In genomic region chr2:142710336-142710735, GRCh38 we compare ENCODE assay signal across 22 cellular contexts.
A peak's percentile ranks its signal among the peaks of the same experiment; 100 is the strongest.
DNase-seq lines count a peak whose midpoint lies in the region; ATAC-seq, FAIRE-seq and TF ChIP-seq lines count a peak whose summit lies in the region.
"Had no signal": no experiment of that assay in that cellular context is flagged by ENCODE, and none has a peak within 500 bp of the region (broad histone marks: within the 10 kb centered on the region; RNA-seq: fewer than 3 reads in every experiment).

No MANE protein-coding gene starts in this region.

- ATAC-seq in HepG2: no peak
- ATAC-seq in right lobe of liver: no peak
- ATAC-seq: A549 had no signal

- TF ChIP-seq RAD21 in HepG2 (CRISPR knock-in tag; IDR thresholded peaks at IDR 0.05): no peak

- TF ChIP-seq EP300 in HepG2 (IDR thresholded peaks at IDR 0.05; ENCODE audit: low read depth in 2 of 2, low read length in 2 of 2) (no peak), HepG2 (CRISPR knock-in tag; IDR thresholded peaks at IDR 0.05; ENCODE audit: borderline replicate concordance) (no peak)

- H3K36me3 ChIP-seq in HepG2 (replicated peaks in 1 of 2; ENCODE audit: control insufficient read depth in 1 of 2, insufficient read depth in 2 of 2, low read length in 2 of 2) (no peaks in the 10 kb centered on the region), right lobe of liver (no peaks in the 10 kb centered on the region), BE2C (no peaks in the 10 kb centered on the region), vagina (no peaks in the 10 kb centered on the region)
- H3K36me3 ChIP-seq: HAP-1 had no signal

- BruUV-seq in HepG2 (replicated peaks; lab: Mats Ljungman, UMichigan): no TSS peak

- in situ Hi-C loops in HepG2 (cut with HindIII; ENCODE audit: extremely low pct_ligation_motif_present, low pct_unique_long_range_greater_than_20kb): no loop called here

- H2AFZ ChIP-seq in HepG2 (ENCODE audit: low read length): no peak overlapping the region

- CTCF ChIA-PET in HepG2 (lab: Yijun Ruan, JAX; ENCODE audit: low intra/inter-chr PET ratio, low total read pairs): no interaction called here

- H3K79me2 ChIP-seq in HepG2 (ENCODE audit: insufficient read depth, low read length): no peaks in the 10 kb centered on the region

- H3K9ac ChIP-seq in HepG2 (ENCODE audit: insufficient read depth, low read depth, low read length): no peak overlapping the region

- DNase-seq in HepG2 (ENCODE audit: low spot score) (no peak), right lobe of liver (no peak), amniotic epithelial cell (ENCODE audit: low read depth) (peak; percentile 48), fibroblast of peridontal ligament (ENCODE audit: extremely low read depth) (peak; percentile 14), BE2C (no peak), vagina (ENCODE audit: extremely low spot score in 2 of 2) (no peak), occipital lobe (lab: John Stamatoyannopoulos, UW) (no peak)
- DNase-seq: 8988T; ACHN; AML-193; C1 segment of cervical spinal cord; Calu3; CD4-positive, alpha-beta memory T cell; COR-L47; DMS53; DMS79 treated with DMSO at 0.1 percent for 48 hours; GF-D8; GOT3; HFFc6 had no signal

- H3K4me3 ChIP-seq in HepG2 (replicated peaks in 1 of 3; ENCODE audit: insufficient read depth in 1 of 3, low read depth in 2 of 3, low read length in 3 of 3) (no peak overlapping the region), right lobe of liver (no peak overlapping the region), BE2C (ENCODE audit: low read depth, low read length) (no peak overlapping the region), vagina (no peak overlapping the region)
- H3K4me3 ChIP-seq: A549, HAP-1 had no signal

- H3K27ac ChIP-seq in HepG2 (ENCODE audit: extremely low read length, insufficient read depth, low read length) (no peak overlapping the region), right lobe of liver (no peak overlapping the region), vagina (no peak overlapping the region)
- H3K27ac ChIP-seq: A549 had no signal

- TF ChIP-seq POLR2A in HepG2 (IDR thresholded peaks at IDR 0.05; ENCODE audit: insufficient read depth in 1 of 2, low read depth in 2 of 2, low read length in 2 of 2) (no peak), right lobe of liver (IDR thresholded peaks at IDR 0.05) (no peak), vagina (IDR thresholded peaks at IDR 0.05) (no peak)

- 0% methylated on average over 1 of the region's 1 CpG for WGBS in HepG2 (ENCODE audit: low lambda C conversion rate)
- WGBS in right lobe of liver (ENCODE audit: insufficient coverage, low coverage, low lambda C conversion rate, missing lambda C conversion rate): 36% methylated on average over 1 of the region's 1 CpG

- POLR2A ChIA-PET in HepG2 (lab: Yijun Ruan, JAX): no interaction called here

- TF ChIP-seq CTCF in HepG2 (CRISPR knock-in tag; IDR thresholded peaks at IDR 0.05) (no peak), right lobe of liver (IDR thresholded peaks at IDR 0.05) (no peak), BE2C (IDR thresholded peaks at IDR 0.05; ENCODE audit: low read depth, low read length) (no peak), vagina (IDR thresholded peaks at IDR 0.05) (no peak)

- no peaks in the 10 kb centered on the region for H3K9me3 ChIP-seq in HepG2 (ENCODE audit: low read length)
- H3K9me3 ChIP-seq in right lobe of liver: no peaks in the 10 kb centered on the region
- H3K9me3 ChIP-seq in BE2C: no peaks in the 10 kb centered on the region
- no peaks in the 10 kb centered on the region for H3K9me3 ChIP-seq in vagina
- H3K9me3 ChIP-seq: A549, HAP-1 had no signal

- intact Hi-C loops in HepG2 (cut with micrococcal nuclease; ENCODE audit: unreplicated experiment) (no loop called here), right lobe of liver (cut with DNase I) (no loop called here), vagina (cut with DNase I) (no loop called here)

- no peaks in the 10 kb centered on the region for H4K20me1 ChIP-seq in HepG2 (ENCODE audit: insufficient read depth, low read length)

- no peak overlapping the region for H3K4me2 ChIP-seq in HepG2 (ENCODE audit: low read depth, low read length)
- H3K4me2 ChIP-seq: A549 had no signal

- H3K4me1 ChIP-seq in HepG2 (ENCODE audit: insufficient read depth, low read length) (no peaks in the 10 kb centered on the region), right lobe of liver (no peaks in the 10 kb centered on the region), BE2C (no peaks in the 10 kb centered on the region), vagina (no peaks in the 10 kb centered on the region)
- H3K4me1 ChIP-seq: A549, HAP-1 had no signal

- H3K27me3 ChIP-seq in HepG2 (ENCODE audit: control insufficient read depth in 1 of 2, insufficient read depth in 2 of 2, low read length in 2 of 2): no peaks in the 10 kb centered on the region
- no peaks in the 10 kb centered on the region for H3K27me3 ChIP-seq in right lobe of liver
- no peaks in the 10 kb centered on the region for H3K27me3 ChIP-seq in BE2C
- no peaks in the 10 kb centered on the region for H3K27me3 ChIP-seq in vagina

- FAIRE-seq in HepG2 (lab: Jason Lieb, UNC): peak; percentile 42
- FAIRE-seq: A549, H54 had no signal

TF ChIP-seq in HepG2, 621 proteins besides CTCF, POLR2A, EP300 and RAD21:
- no peak for TF ChIP-seq SIX4 (CRISPR knock-in tag; IDR thresholded peaks at IDR 0.05)
- TF ChIP-seq MLX (CRISPR knock-in tag; IDR thresholded peaks at IDR 0.05): no peak
- TF ChIP-seq ZSCAN30 (CRISPR knock-in tag; IDR thresholded peaks at IDR 0.05): no peak
- TF ChIP-seq, protein P1, sequence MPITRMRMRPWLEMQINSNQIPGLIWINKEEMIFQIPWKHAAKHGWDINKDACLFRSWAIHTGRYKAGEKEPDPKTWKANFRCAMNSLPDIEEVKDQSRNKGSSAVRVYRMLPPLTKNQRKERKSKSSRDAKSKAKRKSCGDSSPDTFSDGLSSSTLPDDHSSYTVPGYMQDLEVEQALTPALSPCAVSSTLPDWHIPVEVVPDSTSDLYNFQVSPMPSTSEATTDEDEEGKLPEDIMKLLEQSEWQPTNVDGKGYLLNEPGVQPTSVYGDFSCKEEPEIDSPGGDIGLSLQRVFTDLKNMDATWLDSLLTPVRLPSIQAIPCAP (CRISPR knock-in tag; IDR thresholded peaks at IDR 0.05; ENCODE audit: low read depth): no peak

Comparison
In these comparisons a context has a peak if more than half of its experiments do, and no peak if none do; other contexts are left out.
1. DNase-seq: peak in amniotic epithelial cell (single experiment) and fibroblast of peridontal ligament (single experiment); none in HepG2 (single experiment), right lobe of liver (0 of 3), BE2C (single experiment), vagina (0 of 2) and occipital lobe (single experiment).